In genomic region chr2:192775011-192775410, GRCh38 we compare ENCODE assay signal across 28 cellular contexts.
A peak's percentile ranks its signal among the peaks of the same experiment; 100 is the strongest.
DNase-seq lines count a peak whose midpoint lies in the region; ATAC-seq lines count a peak whose summit lies in the region.
"Had no signal": no experiment of that assay in that cellular context is flagged by ENCODE, and none has a peak within 500 bp of the region (broad histone marks: within the 10 kb centered on the region; RNA-seq: fewer than 3 reads in every experiment).

No MANE protein-coding gene starts in this region.

- H3K4me3 Mint-ChIP-seq in natural killer cell treated with Interleukin-12 subunit alpha and Interleukin-12 subunit beta and Interleukin-15 and Interleukin-18, amount 100 ng/mL, for 72 hours: no peak overlapping the region
- H3K4me3 Mint-ChIP-seq: B cell; CD14-positive monocyte; CD4-positive, alpha-beta T cell; CD4-positive, CD25-positive, alpha-beta regulatory T cell; CD8-positive, alpha-beta memory T cell; CD8-positive, alpha-beta T cell had no signal

- no peaks in the 10 kb centered on the region for H3K27me3 Mint-ChIP-seq in natural killer cell treated with Interleukin-12 subunit alpha and Interleukin-12 subunit beta and Interleukin-15 and Interleukin-18, amount 100 ng/mL, for 72 hours
- H3K27me3 Mint-ChIP-seq: B cell; CD4-positive, alpha-beta memory T cell; CD4-positive, alpha-beta T cell; CD4-positive, CD25-positive, alpha-beta regulatory T cell; CD8-positive, alpha-beta memory T cell had no signal

- H3K27ac Mint-ChIP-seq in natural killer cell treated with Interleukin-12 subunit alpha and Interleukin-12 subunit beta and Interleukin-15 and Interleukin-18, amount 100 ng/mL, for 72 hours: no peak overlapping the region
- H3K27ac Mint-ChIP-seq: B cell; CD14-positive monocyte; CD4-positive, alpha-beta memory T cell; CD4-positive, alpha-beta T cell; CD4-positive, CD25-positive, alpha-beta regulatory T cell; CD8-positive, alpha-beta memory T cell; CD8-positive, alpha-beta T cell had no signal

- no peaks in the 10 kb centered on the region for H3K4me1 Mint-ChIP-seq in natural killer cell treated with Interleukin-12 subunit alpha and Interleukin-12 subunit beta and Interleukin-15 and Interleukin-18, amount 100 ng/mL, for 72 hours (ENCODE audit: low read depth in 2 of 2)
- H3K4me1 Mint-ChIP-seq: B cell; CD14-positive monocyte; CD4-positive, alpha-beta memory T cell; CD4-positive, CD25-positive, alpha-beta regulatory T cell; CD8-positive, alpha-beta memory T cell had no signal

- H3K9me3 Mint-ChIP-seq in natural killer cell treated with Interleukin-12 subunit alpha and Interleukin-12 subunit beta and Interleukin-15 and Interleukin-18, amount 100 ng/mL, for 72 hours: peaks cover 8% of the 10 kb centered on the region

- no peak for ATAC-seq in HG02852 (IDR thresholded peaks at IDR 0.05; ENCODE audit: unreplicated experiment)
- no peak for ATAC-seq in natural killer cell treated with Interleukin-12 subunit alpha and Interleukin-12 subunit beta and Interleukin-15 and Interleukin-18, amount 100 ng/mL, for 72 hours
- ATAC-seq: A549; CD8-positive, alpha-beta T cell had no signal

- in situ Hi-C loops in G401 (cut with HindIII; ENCODE audit: low sequenced_read_pairs): no loop called here

- DNase-seq in G401 (ENCODE audit: low spot score): peak; percentile 67
- peak; percentile 61 for DNase-seq in cerebellar cortex (ENCODE audit: low spot score)
- peak; percentile 20 for DNase-seq in cerebellum (ENCODE audit: low spot score)
- no peak for DNase-seq in NCI-H128 (lab: John Stamatoyannopoulos, UW; ENCODE audit: unreplicated experiment)
- DNase-seq in natural killer cell treated with Interleukin-12 subunit alpha and Interleukin-12 subunit beta and Interleukin-15 and Interleukin-18, amount 100 ng/mL, for 72 hours (ENCODE audit: low spot score): no peak
- DNase-seq: 8988T; ACHN; AML-193; BE2C; Caco-2; Calu3; CD4-positive, alpha-beta memory T cell; CD4-positive, alpha-beta T cell; CD4-positive, CD25-positive, alpha-beta regulatory T cell; CD8-positive, alpha-beta memory T cell; CD8-positive, alpha-beta T cell; COR-L47; DMS 273 treated with DMSO at 0.1 percent for 48 hours; DMS153; DMS53; DMS79; DMS79 treated with DMSO at 0.1 percent for 48 hours; DND-41; EL had no signal

- H3K36me3 Mint-ChIP-seq in natural killer cell treated with Interleukin-12 subunit alpha and Interleukin-12 subunit beta and Interleukin-15 and Interleukin-18, amount 100 ng/mL, for 72 hours: no peaks in the 10 kb centered on the region
- H3K36me3 Mint-ChIP-seq: CD14-positive monocyte; CD4-positive, alpha-beta memory T cell; CD4-positive, CD25-positive, alpha-beta regulatory T cell; CD8-positive, alpha-beta memory T cell; CD8-positive, alpha-beta T cell had no signal

Comparison
In these comparisons a context has a peak if more than half of its experiments do, and no peak if none do; other contexts are left out.
1. DNase-seq: peak in G401 (single experiment), cerebellar cortex (single experiment) and cerebellum (single experiment); none in NCI-H128 (single experiment) and natural killer cell treated with Interleukin-12 subunit alpha and Interleukin-12 subunit beta and Interleukin-15 and Interleukin-18, amount 100 ng/mL, for 72 hours (single experiment).